10 cellular contexts compared by ENCODE assay signal in the genomic region with DNA sequence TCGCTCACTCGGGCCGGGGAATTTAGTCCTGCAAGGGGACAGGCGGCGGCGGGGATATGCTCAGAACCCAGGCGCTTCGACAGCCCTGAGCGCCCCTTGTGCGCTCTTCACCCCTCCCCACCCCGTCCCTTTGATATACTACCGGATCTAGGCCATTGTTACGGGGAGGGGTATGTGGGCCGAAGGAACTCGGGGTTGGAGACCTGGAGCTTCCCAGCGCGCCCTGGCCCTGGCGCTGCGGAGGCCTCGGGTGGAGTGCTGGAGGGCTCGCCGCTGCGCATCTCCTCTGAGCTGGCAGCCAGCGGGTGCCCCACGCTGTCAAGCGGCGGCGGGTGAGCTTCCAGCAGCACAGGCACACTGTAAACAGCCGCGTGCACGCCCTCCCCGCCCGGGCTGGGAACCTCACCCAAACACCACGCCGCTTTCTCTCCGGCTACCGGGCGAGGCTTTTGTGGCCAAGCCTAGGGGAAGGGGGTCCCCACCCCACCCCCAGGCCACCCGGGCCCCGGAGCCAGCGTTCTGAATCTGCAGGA. TPM values are rescaled to one million over a fixed set of nuclear protein-coding genes. Genes with fewer than 3 reads are reported as not detected.
DNase-seq lines count a peak whose midpoint lies in the region; ATAC-seq and FAIRE-seq lines count a peak whose summit lies in the region.
"Had no signal": no experiment of that assay in that cellular context is flagged by ENCODE, and none has a peak within 500 bp of the region (broad histone marks: within the 10 kb centered on the region; RNA-seq: fewer than 3 reads in every experiment).

No MANE protein-coding gene starts in this region.

- no peaks in the 10 kb centered on the region for H3K36me3 Mint-ChIP-seq in activated T-helper 17 cell treated with anti-CD3 and anti-CD28 coated beads, Interleukin-2, amount 50 U/mL, for 72 hours (ENCODE audit: low read depth)
- H3K36me3 Mint-ChIP-seq: activated naive CD4-positive, alpha-beta T cell treated with anti-CD3 and anti-CD28 coated beads, Interleukin-2, amount 50 U/mL, for 72 hours had no signal

- peak; percentile 41 for DNase-seq in stimulated activated CD4-positive, alpha-beta T cell treated with anti-CD3 and anti-CD28 coated beads, Interleukin-15, amount 100 ng/mL, for 24 hours
- no peak for DNase-seq in stimulated activated CD4-positive, alpha-beta T cell treated with anti-CD3 and anti-CD28 coated beads, Interleukin-2, amount 100 ng/mL, for 48 hours
- peak; percentile 31 to 57 for DNase-seq in hippocampal formation (lab: John Stamatoyannopoulos, UW)
- no peak for DNase-seq in putamen (ENCODE audit: low spot score)
- DNase-seq in HTR-8/SVneo (ENCODE audit: insufficient read length, low spot score): no peak
- DNase-seq in NCI-H2029 treated with DMSO at 0.1 percent for 48 hours (lab: John Stamatoyannopoulos, UW): no peak

- peaks cover 7 to 20% (median 9%) of the 10 kb centered on the region in 3 donors for H3K4me1 ChIP-seq in skeletal muscle tissue (ENCODE audit: control insufficient read depth in 3 of 3, insufficient read depth in 3 of 3, low read length in 3 of 3)

- peak overlapping the region; percentile 60 for H3K27ac ChIP-seq in skeletal muscle tissue (ENCODE audit: low read depth, low read length)

- no peaks in the 10 kb centered on the region for H3K9me3 Mint-ChIP-seq in activated T-helper 17 cell treated with anti-CD3 and anti-CD28 coated beads, Interleukin-2, amount 50 U/mL, for 72 hours
- H3K9me3 Mint-ChIP-seq: activated naive CD4-positive, alpha-beta T cell treated with anti-CD3 and anti-CD28 coated beads, Interleukin-2, amount 50 U/mL, for 72 hours had no signal

- FAIRE-seq in HTR-8/SVneo (lab: Jason Lieb, UNC): no peak
- FAIRE-seq: GM12878 had no signal

- H3K27me3 Mint-ChIP-seq in activated T-helper 17 cell treated with anti-CD3 and anti-CD28 coated beads, Interleukin-2, amount 50 U/mL, for 72 hours: no peaks in the 10 kb centered on the region

- no peaks in the 10 kb centered on the region for H3K36me3 ChIP-seq in skeletal muscle tissue (ENCODE audit: control insufficient read depth in 3 of 3, insufficient read depth in 3 of 3, low read length in 3 of 3)

- no peaks in the 10 kb centered on the region for H3K9me3 ChIP-seq in skeletal muscle tissue (ENCODE audit: control insufficient read depth in 3 of 3, low read length in 3 of 3)

- peak overlapping the region; percentile 75 for H3K4me3 Mint-ChIP-seq in activated T-helper 17 cell treated with anti-CD3 and anti-CD28 coated beads, Interleukin-2, amount 50 U/mL, for 72 hours

- peak overlapping the region in 2 of 3 donors; percentile 56 to 84 for H3K9ac ChIP-seq in skeletal muscle tissue (ENCODE audit: low read depth in 1 of 3, low read length in 3 of 3)

- peaks cover 0 to 41% (median 0%) of the 10 kb centered on the region in 3 donors for H3K27me3 ChIP-seq in skeletal muscle tissue (ENCODE audit: control insufficient read depth in 3 of 3, insufficient read depth in 3 of 3, low read length in 3 of 3)

- H3K27ac Mint-ChIP-seq in activated T-helper 17 cell treated with anti-CD3 and anti-CD28 coated beads, Interleukin-2, amount 50 U/mL, for 72 hours: no peak overlapping the region

- H3K4me1 Mint-ChIP-seq in activated T-helper 17 cell treated with anti-CD3 and anti-CD28 coated beads, Interleukin-2, amount 50 U/mL, for 72 hours: no peaks in the 10 kb centered on the region

- H3K4me3 ChIP-seq in skeletal muscle tissue (ENCODE audit: low read length in 3 of 3): peak overlapping the region; percentile 56 to 65 (median 64)

- no peak for ATAC-seq in activated T-helper 17 cell treated with anti-CD3 and anti-CD28 coated beads, Interleukin-2, amount 50 U/mL, for 72 hours (replicated peaks)

RNA-seq across cellular contexts. Expression of gene BCOR, which starts 54.5 kb away (rescaled TPM):
- total RNA-seq in activated T-helper 17 cell treated with anti-CD3 and anti-CD28 coated beads, Interleukin-2, amount 50 U/mL, for 72 hours: 10 to 100 TPM; 38.9 to 63.2 TPM
- total RNA-seq in skeletal muscle tissue: 19.8 TPM

Comparison
In these comparisons a context has a peak if more than half of its experiments do, and no peak if none do; other contexts are left out.
1. DNase-seq: peak in stimulated activated CD4-positive, alpha-beta T cell treated with anti-CD3 and anti-CD28 coated beads, Interleukin-15, amount 100 ng/mL, for 24 hours (single experiment) and hippocampal formation (2 of 2); none in stimulated activated CD4-positive, alpha-beta T cell treated with anti-CD3 and anti-CD28 coated beads, Interleukin-2, amount 100 ng/mL, for 48 hours (0 of 2), putamen (single experiment), HTR-8/SVneo (single experiment) and NCI-H2029 treated with DMSO at 0.1 percent for 48 hours (single experiment).